11 cellular contexts compared by ENCODE assay signal in the genomic region with DNA sequence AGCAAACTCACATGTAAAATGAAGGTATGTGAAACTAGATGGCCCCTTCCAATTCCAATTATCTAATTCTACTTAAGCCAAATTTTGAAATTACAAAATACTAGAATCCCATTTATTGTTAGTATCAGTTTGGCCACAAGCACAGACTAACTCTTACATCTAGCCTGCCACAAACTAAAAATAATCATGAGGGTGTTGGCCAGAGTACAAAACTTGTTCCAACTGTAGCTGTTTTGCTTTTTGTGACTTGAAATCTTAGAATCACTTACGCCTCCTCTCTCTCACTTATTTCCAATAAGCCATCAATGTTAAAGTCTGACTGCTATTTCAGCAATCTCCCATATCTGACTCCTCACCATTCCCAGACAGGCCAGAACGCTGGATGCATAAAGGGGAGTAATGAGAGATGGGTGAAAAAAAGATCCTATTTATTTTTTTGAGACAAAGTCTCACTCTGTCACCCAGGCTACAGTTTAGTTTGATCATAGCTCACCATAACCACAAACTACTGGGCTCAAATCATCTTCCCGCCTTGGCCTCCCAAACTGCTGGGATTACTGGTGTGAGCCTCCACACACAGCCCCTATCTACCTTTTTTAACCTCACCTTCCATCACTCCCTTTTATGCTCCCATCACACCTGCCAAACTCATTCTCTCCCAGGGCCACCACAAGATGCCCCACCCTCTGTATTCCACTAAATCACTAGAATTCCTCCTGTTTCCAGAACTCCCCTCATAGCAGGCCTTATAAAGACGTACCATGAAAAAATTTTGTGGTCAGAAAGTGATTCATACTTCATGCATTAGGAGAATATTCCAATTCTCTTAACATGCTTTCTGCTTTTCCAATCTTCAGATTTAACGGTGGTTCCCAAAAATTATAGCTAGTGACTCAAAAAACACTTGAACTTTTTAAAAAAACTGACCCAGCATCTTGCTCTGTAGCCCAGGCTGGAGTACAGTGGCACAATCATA.
DNase-seq lines count a peak whose midpoint lies in the region; ATAC-seq, FAIRE-seq and TF ChIP-seq lines count a peak whose summit lies in the region.
"Had no signal": no experiment of that assay in that cellular context is flagged by ENCODE, and none has a peak within 500 bp of the region (broad histone marks: within the 10 kb centered on the region; RNA-seq: fewer than 3 reads in every experiment).

No MANE protein-coding gene starts in this region.

- TF ChIP-seq CTCF in HFF-Myc (IDR thresholded peaks at IDR 0.05; ENCODE audit: low read depth, low read length, missing control alignments) (no peak), astrocyte of the spinal cord (IDR thresholded peaks at IDR 0.05; ENCODE audit: low read depth, low read length) (no peak)

- no peak for FAIRE-seq in urothelium cell line (lab: Jason Lieb, UNC)

- in situ Hi-C loops in astrocyte of the spinal cord (cut with HindIII; ENCODE audit: low sequenced_read_pairs) = no loop called here

- no peak for ATAC-seq in HG02884 (IDR thresholded peaks at IDR 0.05; ENCODE audit: unreplicated experiment)

- H3K4me3 ChIP-seq in HFF-Myc (replicated peaks; ENCODE audit: low read depth, low read length) (no peak overlapping the region), astrocyte of the spinal cord (ENCODE audit: low read depth, low read length) (no peak overlapping the region)

- DNase-seq in HFF-Myc (ENCODE audit: extremely low read depth, low read depth) (peak; percentile 16), astrocyte of the spinal cord (ENCODE audit: low read depth, low spot score) (peak; percentile 80), hepatic stellate cell (ENCODE audit: low spot score) (peak; percentile 27), urothelium cell line (ENCODE audit: low spot score) (peak; percentile 41), HuH-7.5 (ENCODE audit: low spot score) (no peak)
- no peak for DNase-seq in stimulated activated CD4-positive, alpha-beta T cell treated with anti-CD3 and anti-CD28 coated beads, Interleukin-2, amount 100 ng/mL, for 48 hours
- DNase-seq: caudate nucleus; glutamatergic neuron; NCI-H524 treated with DMSO at 0.1 percent for 48 hours; stimulated activated CD4-positive, alpha-beta T cell treated with anti-CD3 and anti-CD28 coated beads, Interleukin-12 subunit alpha, Interleukin-12 subunit beta, amount 100 ng/mL, for 4 hours had no signal

Comparison
In these comparisons a context has a peak if more than half of its experiments do, and no peak if none do; other contexts are left out.
1. DNase-seq: peak in HFF-Myc (single experiment), astrocyte of the spinal cord (single experiment), hepatic stellate cell (single experiment) and urothelium cell line (single experiment); none in HuH-7.5 (single experiment) and stimulated activated CD4-positive, alpha-beta T cell treated with anti-CD3 and anti-CD28 coated beads, Interleukin-2, amount 100 ng/mL, for 48 hours (0 of 2).